Comparison of ENCODE assay signal across 8 cellular contexts in genomic region chr7:135662373-135663114, GRCh38. TPM values are rescaled to one million over a fixed set of nuclear protein-coding genes. Genes with fewer than 3 reads are reported as not detected.
A peak's percentile ranks its signal among the peaks of the same experiment; 100 is the strongest.
DNase-seq lines count a peak whose midpoint lies in the region; ATAC-seq, FAIRE-seq and TF ChIP-seq lines count a peak whose summit lies in the region.

TSS of gene STMP1 (plus strand) at chr7:135662514.

- peak; percentile 90 for TF ChIP-seq CTCF in HepG2 (CRISPR knock-in tag; IDR thresholded peaks at IDR 0.05)

- peak; percentile 72 for TF ChIP-seq RAD21 in HepG2 (CRISPR knock-in tag; IDR thresholded peaks at IDR 0.05)

- H3K79me2 ChIP-seq in HepG2 (ENCODE audit: insufficient read depth, low read length), result peaks cover 32% of the 10 kb centered on the region

- H3K27me3 Mint-ChIP-seq in CD4-positive, CD25-positive, alpha-beta regulatory T cell, result no peaks in the 10 kb centered on the region
- no peaks in the 10 kb centered on the region for H3K27me3 Mint-ChIP-seq in dendritic cell treated with granulocyte-macrophage colony-stimulating factor and Interleukin-4, amounts not matched to agents 40 ng/mL and 50 ng/mL, for 4 days

- BruUV-seq in HepG2 (replicated peaks; lab: Mats Ljungman, UMichigan), result TSS peak; percentile 67

- DNase-seq in CD4-positive, CD25-positive, alpha-beta regulatory T cell, result peak; percentile 93 to 97 (median 93)
- DNase-seq in NCI-H748 (lab: John Stamatoyannopoulos, UW; ENCODE audit: unreplicated experiment), result peak; percentile 97
- DNase-seq in activated CD4-positive, alpha-beta T cell treated with anti-CD3 and anti-CD28 coated beads, Interleukin-2, amount 50 U/mL, for 4 hours, result peak; percentile 96 to 97
- peak; percentile 81 for DNase-seq in HepG2 (ENCODE audit: low spot score)
- peak; percentile 95 to 98 for DNase-seq in stimulated activated CD4-positive, alpha-beta T cell treated with anti-CD3 and anti-CD28 coated beads, Interleukin-2, amount 100 ng/mL, for 48 hours

- peak within 1 kb of the TSS; percentile 89 to 94 (median 92) for H3K27ac Mint-ChIP-seq in CD4-positive, CD25-positive, alpha-beta regulatory T cell
- H3K27ac Mint-ChIP-seq in dendritic cell treated with granulocyte-macrophage colony-stimulating factor and Interleukin-4, amounts not matched to agents 40 ng/mL and 50 ng/mL, for 4 days, result peak within 1 kb of the TSS; percentile 99

- POLR2A ChIA-PET in HepG2 (lab: Yijun Ruan, JAX), result interaction anchor here (0.7 to 1.1 kb wide), 2 partner anchors 9 to 337 kb away, joined by 3 to 5 read pairs; no protein-coding TSS in a partner anchor

- TF ChIP-seq EP300 in HepG2 (IDR thresholded peaks at IDR 0.05; ENCODE audit: low read depth in 2 of 2, low read length in 2 of 2) (no peak), HepG2 (CRISPR knock-in tag; IDR thresholded peaks at IDR 0.05; ENCODE audit: borderline replicate concordance) (0 out of 2 replicates have a peak, but pooled peaks have one; percentile 35)

- H3K9me3 Mint-ChIP-seq in CD4-positive, CD25-positive, alpha-beta regulatory T cell, result peaks cover 0 to 3% (median 0%) of the 10 kb centered on the region in 7 donors
- H3K9me3 Mint-ChIP-seq in dendritic cell treated with granulocyte-macrophage colony-stimulating factor and Interleukin-4, amounts not matched to agents 40 ng/mL and 50 ng/mL, for 4 days, result no peaks in the 10 kb centered on the region

- peaks cover 37% of the 10 kb centered on the region for H3K4me1 ChIP-seq in CD4-positive, CD25-positive, alpha-beta regulatory T cell (ENCODE audit: control insufficient read depth, insufficient read depth, low read length, poor library complexity, severe bottlenecking)
- peaks cover 44% of the 10 kb centered on the region for H3K4me1 ChIP-seq in HepG2 (ENCODE audit: insufficient read depth, low read length)

- peak; percentile 98 to 99 for ATAC-seq in CD4-positive, CD25-positive, alpha-beta regulatory T cell (ENCODE audit: low read depth in 2 of 2)
- ATAC-seq in GM19395 (IDR thresholded peaks at IDR 0.05; ENCODE audit: unreplicated experiment) (peak; percentile 90), HG03558 (IDR thresholded peaks at IDR 0.05; ENCODE audit: extremely low read depth, unreplicated experiment) (peak; percentile 73), HepG2 (peak; percentile 90)

- H3K27ac ChIP-seq in CD4-positive, CD25-positive, alpha-beta regulatory T cell (ENCODE audit: insufficient read depth, low read length, poor library complexity, severe bottlenecking), result peak within 1 kb of the TSS; percentile 69
- peak within 1 kb of the TSS; percentile 79 for H3K27ac ChIP-seq in HepG2 (ENCODE audit: extremely low read length, insufficient read depth, low read length)

- in situ Hi-C loops in HepG2 (cut with HindIII; ENCODE audit: extremely low pct_ligation_motif_present, low pct_unique_long_range_greater_than_20kb), result no loop called here

- no peaks in the 10 kb centered on the region for H3K36me3 ChIP-seq in CD4-positive, CD25-positive, alpha-beta regulatory T cell (ENCODE audit: control insufficient read depth, insufficient read depth, low read length)
- no peaks in the 10 kb centered on the region for H3K36me3 ChIP-seq in HepG2 (replicated peaks in 1 of 2; ENCODE audit: control insufficient read depth in 1 of 2, insufficient read depth in 2 of 2, low read length in 2 of 2)

- no peaks in the 10 kb centered on the region for H4K20me1 ChIP-seq in HepG2 (ENCODE audit: insufficient read depth, low read length)

- H3K9me3 ChIP-seq in CD4-positive, CD25-positive, alpha-beta regulatory T cell (ENCODE audit: control insufficient read depth in 2 of 2, low read length in 2 of 2), result no peaks in the 10 kb centered on the region
- H3K9me3 ChIP-seq in HepG2 (ENCODE audit: low read length), result no peaks in the 10 kb centered on the region

- H3K4me3 Mint-ChIP-seq in CD4-positive, CD25-positive, alpha-beta regulatory T cell, result peak within 1 kb of the TSS; percentile 87 to 99 (median 92)
- peak within 1 kb of the TSS; percentile 96 for H3K4me3 Mint-ChIP-seq in dendritic cell treated with granulocyte-macrophage colony-stimulating factor and Interleukin-4, amounts not matched to agents 40 ng/mL and 50 ng/mL, for 4 days

- peak within 1 kb of the TSS; percentile 72 for H2AFZ ChIP-seq in HepG2 (ENCODE audit: low read length)

- CTCF ChIA-PET in HepG2 (lab: Yijun Ruan, JAX; ENCODE audit: low intra/inter-chr PET ratio, low total read pairs), result no interaction called here

- intact Hi-C loops in dendritic cell treated with granulocyte-macrophage colony-stimulating factor and Interleukin-4, amounts not matched to agents 40 ng/mL and 50 ng/mL, for 4 days (cut with micrococcal nuclease), result loop anchor here (1.0 to 2.0 kb wide), 2 partner anchors 152 to 314 kb away; partner anchors contain the start of genes CNOT4 and MTPN
- intact Hi-C loops in HepG2 (cut with micrococcal nuclease; ENCODE audit: unreplicated experiment), result loop anchor here (1.0 kb wide), 1 partner anchor 45 kb away; no protein-coding TSS in a partner anchor

- peak within 1 kb of the TSS; percentile 85 for H3K9ac ChIP-seq in HepG2 (ENCODE audit: insufficient read depth, low read depth, low read length)

- TF ChIP-seq POLR2A in HepG2 (IDR thresholded peaks at IDR 0.05; ENCODE audit: insufficient read depth in 1 of 2, low read depth in 2 of 2, low read length in 2 of 2), result peak; percentile 81 to 95

- no peak for FAIRE-seq in HepG2 (lab: Jason Lieb, UNC)

- under 1% methylated on average over 27 of the region's 60 CpGs for WGBS in HepG2 (ENCODE audit: low lambda C conversion rate)

- H3K27me3 ChIP-seq in CD4-positive, CD25-positive, alpha-beta regulatory T cell (ENCODE audit: control insufficient read depth, insufficient read depth, low read length), result no peaks in the 10 kb centered on the region
- no peaks in the 10 kb centered on the region; a peak in 1 of 5 replicates for H3K27me3 ChIP-seq in HepG2 (ENCODE audit: control insufficient read depth in 1 of 2, insufficient read depth in 2 of 2, low read length in 2 of 2)

- H3K4me3 ChIP-seq in CD4-positive, CD25-positive, alpha-beta regulatory T cell (ENCODE audit: low read depth, low read length), result peak within 1 kb of the TSS; percentile 93
- H3K4me3 ChIP-seq in HepG2 (replicated peaks in 1 of 3; ENCODE audit: insufficient read depth in 1 of 3, low read depth in 2 of 3, low read length in 3 of 3), result peak within 1 kb of the TSS; percentile 81 to 96 (median 84)

- peak within 1 kb of the TSS; percentile 92 for H3K4me2 ChIP-seq in HepG2 (ENCODE audit: low read depth, low read length)

- peaks cover 11% of the 10 kb centered on the region for H3K36me3 Mint-ChIP-seq in CD4-positive, CD25-positive, alpha-beta regulatory T cell
- peaks cover 20% of the 10 kb centered on the region for H3K36me3 Mint-ChIP-seq in dendritic cell treated with granulocyte-macrophage colony-stimulating factor and Interleukin-4, amounts not matched to agents 40 ng/mL and 50 ng/mL, for 4 days (ENCODE audit: low read depth)

- peaks cover 25 to 49% (median 28%) of the 10 kb centered on the region in 4 donors for H3K4me1 Mint-ChIP-seq in CD4-positive, CD25-positive, alpha-beta regulatory T cell
- H3K4me1 Mint-ChIP-seq in dendritic cell treated with granulocyte-macrophage colony-stimulating factor and Interleukin-4, amounts not matched to agents 40 ng/mL and 50 ng/mL, for 4 days (ENCODE audit: low read depth), result peaks cover 44% of the 10 kb centered on the region

TF ChIP-seq in HepG2, 621 proteins besides CTCF, POLR2A, EP300 and RAD21 (continues in another document):
- TF ChIP-seq HNRNPK (IDR thresholded peaks at IDR 0.05; ENCODE audit: low read depth, low read length, poor library complexity, severe bottlenecking) (peak; percentile 89), MNT (IDR thresholded peaks at IDR 0.05) (0 out of 2 replicates have a peak, but pooled peaks have one; percentile 5), NFKB2 (CRISPR knock-in tag; IDR thresholded peaks at IDR 0.05; ENCODE audit: borderline replicate concordance) (peak; percentile 94; the same call in 1 of the 2 replicates), PCBP1 (IDR thresholded peaks at IDR 0.05; ENCODE audit: borderline replicate concordance, low read depth, low read length) (peak; percentile 61; the same call in 1 of the 2 replicates)

RNA-seq across cellular contexts. Expression of gene STMP1, which starts in this region (rescaled TPM):
- total RNA-seq in CD4-positive, CD25-positive, alpha-beta regulatory T cell, result 18.2 TPM
- 10 to 100 TPM; 44.3 to 61.4 (median 55.1) TPM for polyA plus RNA-seq in CD4-positive, CD25-positive, alpha-beta regulatory T cell
- 7.2 and 10.2 TPM in 2 replicates for total RNA-seq in HepG2 (2016; rRNA removed; fragmentation: Illumina TruSeq; extraction: Trizol)
- 12.9 and 15.4 TPM in 2 replicates for total RNA-seq in HepG2 (2016; cell fraction: cytosol; rRNA removed; fragmentation: Illumina TruSeq; extraction: Trizol; ENCODE audit: low read depth)
- total RNA-seq in HepG2 (2016; cell fraction: insoluble cytoplasmic fraction; rRNA removed; fragmentation: Illumina TruSeq; extraction: Trizol), result 7.8 and 10.2 TPM in 2 replicates
- total RNA-seq in HepG2 (2016; cell fraction: membrane; rRNA removed; fragmentation: Illumina TruSeq; extraction: Trizol), result 19.2 and 21.3 TPM in 2 replicates
- 6.7 and 7.1 TPM in 2 replicates for total RNA-seq in HepG2 (2016; cell fraction: nucleus; rRNA removed; fragmentation: Illumina TruSeq; extraction: Trizol)
- polyA plus RNA-seq in HepG2 (2011; rRNA removed), result 12.2 and 16.2 TPM in 2 replicates
- 7.0 and 11.5 TPM in 2 replicates for polyA plus RNA-seq in HepG2 (2011; cell fraction: cytosol; rRNA removed)
- 3.8 and 4.6 TPM in 2 replicates for polyA plus RNA-seq in HepG2 (2011; cell fraction: nucleus; rRNA removed)
- 19.8 and 24.4 TPM in 2 replicates for polyA plus RNA-seq in HepG2 (2012)
- 57.9 and 83.3 TPM in 2 replicates for polyA plus RNA-seq in HepG2 (2016; cell fraction: cytosol; fragmentation: Illumina TruSeq; extraction: Trizol; ENCODE audit: low read depth)
- 38.6 and 40.4 TPM in 2 replicates for polyA plus RNA-seq in HepG2 (2016; cell fraction: insoluble cytoplasmic fraction; fragmentation: Illumina TruSeq; extraction: Trizol; ENCODE audit: low read depth)
- polyA plus RNA-seq in HepG2 (2016; cell fraction: membrane; fragmentation: Illumina TruSeq; extraction: Trizol; ENCODE audit: low read depth), result 59.2 and 70.9 TPM in 2 replicates
- 21.0 and 21.1 TPM in 2 replicates for polyA plus RNA-seq in HepG2 (2016; cell fraction: nucleus; fragmentation: Illumina TruSeq; extraction: Trizol; ENCODE audit: insufficient read depth, low read depth)
- 6.0 and 10.3 TPM in 2 replicates for polyA minus RNA-seq in HepG2 (2011; rRNA and poly(A)+ RNA removed; ENCODE audit: low replicate concordance)
- 9.6 and 10.9 TPM in 2 replicates for polyA minus RNA-seq in HepG2 (2011; cell fraction: cytosol; rRNA and poly(A)+ RNA removed)
- 13.0 and 15.4 TPM in 2 replicates for polyA minus RNA-seq in HepG2 (2011; cell fraction: nucleus; rRNA and poly(A)+ RNA removed)

Comparison
In these comparisons a context has a peak if more than half of its experiments do, and no peak if none do; other contexts are left out.
1. Peak in every context shown above with its lines: DNase-seq, ATAC-seq, H3K4me3 ChIP-seq and H3K27ac ChIP-seq.